ENCODE assay signal across 1 cellular context in the genomic region with DNA sequence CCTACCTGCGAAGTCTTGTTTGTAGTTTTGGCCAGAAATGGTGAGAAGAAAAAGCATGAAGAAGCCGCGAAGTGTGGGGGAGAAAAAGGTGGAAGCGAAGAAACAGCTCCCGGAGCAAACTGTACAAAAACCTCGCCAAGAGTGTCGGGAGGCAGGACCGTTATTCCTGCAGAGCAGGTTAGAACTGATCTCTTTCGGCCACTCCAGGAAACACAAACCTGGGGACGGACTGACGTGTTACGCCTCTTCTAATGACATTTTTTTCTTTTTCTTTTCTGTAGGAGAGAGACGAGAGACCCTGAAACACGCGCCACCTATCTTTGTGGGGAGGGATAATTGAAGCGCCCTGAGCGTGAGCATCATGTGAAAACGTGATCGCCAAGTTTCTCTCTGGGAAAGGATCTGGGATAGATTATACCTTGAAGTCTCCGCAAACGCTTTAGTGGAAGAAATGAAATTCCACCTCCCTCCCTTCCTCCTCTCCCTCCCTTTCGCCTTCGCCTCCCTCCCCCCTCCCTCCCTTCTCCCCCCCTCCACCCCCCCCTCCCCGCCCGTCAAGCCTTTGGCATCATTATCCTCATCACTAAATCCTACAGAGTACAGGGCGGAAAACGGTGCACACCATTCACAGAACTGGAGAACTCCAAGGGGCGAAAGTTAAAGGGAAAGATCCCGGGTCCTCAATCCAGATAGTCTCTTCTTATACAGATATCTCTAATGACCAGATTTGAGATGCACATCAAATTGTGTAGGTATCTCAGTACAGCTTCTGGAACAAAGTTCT.
TF ChIP-seq lines count a peak whose summit lies in the region.

A gene (minus strand): TSS at position 186 of the 784 bp plus-strand sequence. CDS start 2,769 bp downstream, outside the sequence.

TF ChIP-seq in K562, 482 proteins besides CTCF, POLR2A, EP300 and RAD21 (continued from another document and continues in another):
- TF ChIP-seq TAF9B (IDR thresholded peaks at IDR 0.05; ENCODE audit: partially characterized antibody) (peak; percentile 95), TBL1XR1 (IDR thresholded peaks at IDR 0.05; ENCODE audit: low read length in 2 of 2) (peak in 1 of 2 experiments; percentile 81; a peak in 2 of 4 replicates), ZNF311 (CRISPR knock-in tag; IDR thresholded peaks at IDR 0.05) (no peak), ESRRB (CRISPR knock-in tag; IDR thresholded peaks at IDR 0.05; ENCODE audit: borderline replicate concordance) (no peak), NFIC (IDR thresholded peaks at IDR 0.05) (peak; percentile 54), NFATC3 (IDR thresholded peaks at IDR 0.05) (peak; percentile 66), MXI1 (IDR thresholded peaks at IDR 0.05; ENCODE audit: low read depth, low read length) (0 out of 2 replicates have a peak, but pooled peaks have one; percentile 15), ELF1 (tag; IDR thresholded peaks at IDR 0.05) (peak; percentile 46), SMARCA5 (IDR thresholded peaks at IDR 0.05) (no peak; the same call in 1 of the 2 replicates), HNRNPL (IDR thresholded peaks at IDR 0.05; ENCODE audit: low read depth, low read length) (0 out of 2 replicates have a peak, but pooled peaks have one; percentile 31), ZC3H8 (IDR thresholded peaks at IDR 0.05) (no peak), GTF2E2 (tag; IDR thresholded peaks at IDR 0.05) (peak; percentile 39; the same call in 1 of the 2 replicates), ZKSCAN8 (CRISPR knock-in tag; IDR thresholded peaks at IDR 0.05) (no peak), CTBP1 (IDR thresholded peaks at IDR 0.05; ENCODE audit: borderline replicate concordance) (peak; percentile 89), GATA2 (CRISPR knock-in tag; IDR thresholded peaks at IDR 0.05) (no peak), DACH1 (IDR thresholded peaks at IDR 0.05; ENCODE audit: partially characterized antibody) (peak; percentile 37), SRF (CRISPR knock-in tag; IDR thresholded peaks at IDR 0.05) (peak in 1 of 2 experiments; percentile 57; a peak in 1 of 4 replicates), YY1 (IDR thresholded peaks at IDR 0.05; ENCODE audit: borderline replicate concordance in 1 of 3, control insufficient read depth in 1 of 3, extremely low read depth in 1 of 3, insufficient read depth in 3 of 3, insufficient read length in 1 of 3, insufficient replicate concordance in 2 of 3, low read depth in 1 of 3, low read length in 2 of 3) (peak in 2 of 3 experiments; percentile 26 to 81), ZFP30 (CRISPR knock-in tag; IDR thresholded peaks at IDR 0.05; ENCODE audit: borderline replicate concordance) (no peak), LCOR (CRISPR knock-in tag; IDR thresholded peaks at IDR 0.05) (0 out of 2 replicates have a peak, but pooled peaks have one; percentile 75), POLR2H (tag; IDR thresholded peaks at IDR 0.05; ENCODE audit: low read depth) (peak; percentile 96), BRF1 (IDR thresholded peaks at IDR 0.05; ENCODE audit: borderline replicate concordance, extremely low read depth, insufficient read length) (no peak), SIRT6 (IDR thresholded peaks at IDR 0.05; ENCODE audit: low read depth, low read length) (no peak), ZFX (CRISPR knock-in tag; IDR thresholded peaks at IDR 0.05) (no peak; the same call in 1 of the 2 replicates), CHD2 (IDR thresholded peaks at IDR 0.05; ENCODE audit: low read depth, low read length) (0 out of 2 replicates have a peak, but pooled peaks have one; percentile 20), SETDB1 (IDR thresholded peaks at IDR 0.05; ENCODE audit: low read length) (no peak), ETV5 (CRISPR knock-in tag; IDR thresholded peaks at IDR 0.05; ENCODE audit: low read depth) (peak; percentile 55; the same call in 1 of the 2 replicates), ETV1 (tag; conservative IDR thresholded peaks at IDR 0.05; ENCODE audit: low read depth) (peak; percentile 37; the same call in 1 of the 2 replicates), ZKSCAN3 (CRISPR knock-in tag; IDR thresholded peaks at IDR 0.05) (no peak), NEUROD1 (IDR thresholded peaks at IDR 0.05; ENCODE audit: borderline replicate concordance, low read depth, low read length, partially characterized antibody) (no peak), CBX5 (IDR thresholded peaks at IDR 0.05; ENCODE audit: borderline replicate concordance, low read depth) (peak; percentile 67; the same call in 1 of the 2 replicates), GATAD2A (IDR thresholded peaks at IDR 0.05) (peak; percentile 62; the same call in 1 of the 2 replicates), SNIP1 (IDR thresholded peaks at IDR 0.05; ENCODE audit: low read depth) (0 out of 2 replicates have a peak, but pooled peaks have one; percentile 19), NCOA2 (IDR thresholded peaks at IDR 0.05; ENCODE audit: partially characterized antibody in 2 of 2) (peak in 1 of 2 experiments; percentile 68), CBX3 (IDR thresholded peaks at IDR 0.05; ENCODE audit: borderline replicate concordance in 1 of 2, low read length in 2 of 2) (peak in 1 of 2 experiments; percentile 63; a peak in 1 of 3 replicates), PHB2 (IDR thresholded peaks at IDR 0.05; ENCODE audit: low read depth) (peak; percentile 35; the same call in 1 of the 2 replicates), EWSR1 (IDR thresholded peaks at IDR 0.05; ENCODE audit: borderline replicate concordance, low read depth, partially characterized antibody) (no peak), ZNF436 (CRISPR knock-in tag; IDR thresholded peaks at IDR 0.05) (no peak), TCF3 (CRISPR knock-in tag; IDR thresholded peaks at IDR 0.05) (peak; percentile 44; the same call in 1 of the 2 replicates), HDAC3 (IDR thresholded peaks at IDR 0.05; ENCODE audit: borderline replicate concordance, partially characterized antibody) (peak; percentile 45), SMARCA4 (IDR thresholded peaks at IDR 0.05) (peak; percentile 63; the same call in 1 of the 2 replicates), TFAM (CRISPR knock-in tag; conservative IDR thresholded peaks at IDR 0.05) (no peak), XRCC5 (IDR thresholded peaks at IDR 0.05; ENCODE audit: low read depth, low read length) (peak; percentile 84; the same call in 1 of the 2 replicates)
- TF ChIP-seq, protein P1, sequence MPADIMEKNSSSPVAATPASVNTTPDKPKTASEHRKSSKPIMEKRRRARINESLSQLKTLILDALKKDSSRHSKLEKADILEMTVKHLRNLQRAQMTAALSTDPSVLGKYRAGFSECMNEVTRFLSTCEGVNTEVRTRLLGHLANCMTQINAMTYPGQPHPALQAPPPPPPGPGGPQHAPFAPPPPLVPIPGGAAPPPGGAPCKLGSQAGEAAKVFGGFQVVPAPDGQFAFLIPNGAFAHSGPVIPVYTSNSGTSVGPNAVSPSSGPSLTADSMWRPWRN (IDR thresholded peaks at IDR 0.05; ENCODE audit: low read depth): peak; percentile 28; the same call in 1 of the 2 replicates
- TF ChIP-seq, protein P2, sequence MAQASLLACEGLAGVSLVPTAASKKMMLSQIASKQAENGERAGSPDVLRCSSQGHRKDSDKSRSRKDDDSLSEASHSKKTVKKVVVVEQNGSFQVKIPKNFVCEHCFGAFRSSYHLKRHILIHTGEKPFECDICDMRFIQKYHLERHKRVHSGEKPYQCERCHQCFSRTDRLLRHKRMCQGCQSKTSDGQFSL (CRISPR knock-in tag; IDR thresholded peaks at IDR 0.05): peak; percentile 61
- TF ChIP-seq, protein P2 (tag; IDR thresholded peaks at IDR 0.05): peak in 1 of 2 experiments; percentile 86; a peak in 2 of 4 replicates
- TF ChIP-seq, protein P3, sequence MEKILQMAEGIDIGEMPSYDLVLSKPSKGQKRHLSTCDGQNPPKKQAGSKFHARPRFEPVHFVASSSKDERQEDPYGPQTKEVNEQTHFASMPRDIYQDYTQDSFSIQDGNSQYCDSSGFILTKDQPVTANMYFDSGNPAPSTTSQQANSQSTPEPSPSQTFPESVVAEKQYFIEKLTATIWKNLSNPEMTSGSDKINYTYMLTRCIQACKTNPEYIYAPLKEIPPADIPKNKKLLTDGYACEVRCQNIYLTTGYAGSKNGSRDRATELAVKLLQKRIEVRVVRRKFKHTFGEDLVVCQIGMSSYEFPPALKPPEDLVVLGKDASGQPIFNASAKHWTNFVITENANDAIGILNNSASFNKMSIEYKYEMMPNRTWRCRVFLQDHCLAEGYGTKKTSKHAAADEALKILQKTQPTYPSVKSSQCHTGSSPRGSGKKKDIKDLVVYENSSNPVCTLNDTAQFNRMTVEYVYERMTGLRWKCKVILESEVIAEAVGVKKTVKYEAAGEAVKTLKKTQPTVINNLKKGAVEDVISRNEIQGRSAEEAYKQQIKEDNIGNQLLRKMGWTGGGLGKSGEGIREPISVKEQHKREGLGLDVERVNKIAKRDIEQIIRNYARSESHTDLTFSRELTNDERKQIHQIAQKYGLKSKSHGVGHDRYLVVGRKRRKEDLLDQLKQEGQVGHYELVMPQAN (IDR thresholded peaks at IDR 0.05; ENCODE audit: borderline replicate concordance): peak; percentile 70; the same call in 1 of the 2 replicates
- TF ChIP-seq, protein P4, sequence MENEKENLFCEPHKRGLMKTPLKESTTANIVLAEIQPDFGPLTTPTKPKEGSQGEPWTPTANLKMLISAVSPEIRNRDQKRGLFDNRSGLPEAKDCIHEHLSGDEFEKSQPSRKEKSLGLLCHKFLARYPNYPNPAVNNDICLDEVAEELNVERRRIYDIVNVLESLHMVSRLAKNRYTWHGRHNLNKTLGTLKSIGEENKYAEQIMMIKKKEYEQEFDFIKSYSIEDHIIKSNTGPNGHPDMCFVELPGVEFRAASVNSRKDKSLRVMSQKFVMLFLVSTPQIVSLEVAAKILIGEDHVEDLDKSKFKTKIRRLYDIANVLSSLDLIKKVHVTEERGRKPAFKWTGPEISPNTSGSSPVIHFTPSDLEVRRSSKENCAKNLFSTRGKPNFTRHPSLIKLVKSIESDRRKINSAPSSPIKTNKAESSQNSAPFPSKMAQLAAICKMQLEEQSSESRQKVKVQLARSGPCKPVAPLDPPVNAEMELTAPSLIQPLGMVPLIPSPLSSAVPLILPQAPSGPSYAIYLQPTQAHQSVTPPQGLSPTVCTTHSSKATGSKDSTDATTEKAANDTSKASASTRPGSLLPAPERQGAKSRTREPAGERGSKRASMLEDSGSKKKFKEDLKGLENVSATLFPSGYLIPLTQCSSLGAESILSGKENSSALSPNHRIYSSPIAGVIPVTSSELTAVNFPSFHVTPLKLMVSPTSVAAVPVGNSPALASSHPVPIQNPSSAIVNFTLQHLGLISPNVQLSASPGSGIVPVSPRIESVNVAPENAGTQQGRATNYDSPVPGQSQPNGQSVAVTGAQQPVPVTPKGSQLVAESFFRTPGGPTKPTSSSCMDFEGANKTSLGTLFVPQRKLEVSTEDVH (IDR thresholded peaks at IDR 0.05; ENCODE audit: low read depth, partially characterized antibody): peak; percentile 35
- TF ChIP-seq, protein P5, sequence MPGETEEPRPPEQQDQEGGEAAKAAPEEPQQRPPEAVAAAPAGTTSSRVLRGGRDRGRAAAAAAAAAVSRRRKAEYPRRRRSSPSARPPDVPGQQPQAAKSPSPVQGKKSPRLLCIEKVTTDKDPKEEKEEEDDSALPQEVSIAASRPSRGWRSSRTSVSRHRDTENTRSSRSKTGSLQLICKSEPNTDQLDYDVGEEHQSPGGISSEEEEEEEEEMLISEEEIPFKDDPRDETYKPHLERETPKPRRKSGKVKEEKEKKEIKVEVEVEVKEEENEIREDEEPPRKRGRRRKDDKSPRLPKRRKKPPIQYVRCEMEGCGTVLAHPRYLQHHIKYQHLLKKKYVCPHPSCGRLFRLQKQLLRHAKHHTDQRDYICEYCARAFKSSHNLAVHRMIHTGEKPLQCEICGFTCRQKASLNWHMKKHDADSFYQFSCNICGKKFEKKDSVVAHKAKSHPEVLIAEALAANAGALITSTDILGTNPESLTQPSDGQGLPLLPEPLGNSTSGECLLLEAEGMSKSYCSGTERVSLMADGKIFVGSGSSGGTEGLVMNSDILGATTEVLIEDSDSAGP (CRISPR knock-in tag; IDR thresholded peaks at IDR 0.05): no peak
- TF ChIP-seq, protein P6, sequence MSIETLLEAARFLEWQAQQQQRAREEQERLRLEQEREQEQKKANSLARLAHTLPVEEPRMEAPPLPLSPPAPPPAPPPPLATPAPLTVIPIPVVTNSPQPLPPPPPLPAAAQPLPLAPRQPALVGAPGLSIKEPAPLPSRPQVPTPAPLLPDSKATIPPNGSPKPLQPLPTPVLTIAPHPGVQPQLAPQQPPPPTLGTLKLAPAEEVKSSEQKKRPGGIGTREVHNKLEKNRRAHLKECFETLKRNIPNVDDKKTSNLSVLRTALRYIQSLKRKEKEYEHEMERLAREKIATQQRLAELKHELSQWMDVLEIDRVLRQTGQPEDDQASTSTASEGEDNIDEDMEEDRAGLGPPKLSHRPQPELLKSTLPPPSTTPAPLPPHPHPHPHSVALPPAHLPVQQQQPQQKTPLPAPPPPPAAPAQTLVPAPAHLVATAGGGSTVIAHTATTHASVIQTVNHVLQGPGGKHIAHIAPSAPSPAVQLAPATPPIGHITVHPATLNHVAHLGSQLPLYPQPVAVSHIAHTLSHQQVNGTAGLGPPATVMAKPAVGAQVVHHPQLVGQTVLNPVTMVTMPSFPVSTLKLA (conservative IDR thresholded peaks at IDR 0.05): peak; percentile 58 to 74; a peak in 3 of 4 replicates
- TF ChIP-seq, protein P7, sequence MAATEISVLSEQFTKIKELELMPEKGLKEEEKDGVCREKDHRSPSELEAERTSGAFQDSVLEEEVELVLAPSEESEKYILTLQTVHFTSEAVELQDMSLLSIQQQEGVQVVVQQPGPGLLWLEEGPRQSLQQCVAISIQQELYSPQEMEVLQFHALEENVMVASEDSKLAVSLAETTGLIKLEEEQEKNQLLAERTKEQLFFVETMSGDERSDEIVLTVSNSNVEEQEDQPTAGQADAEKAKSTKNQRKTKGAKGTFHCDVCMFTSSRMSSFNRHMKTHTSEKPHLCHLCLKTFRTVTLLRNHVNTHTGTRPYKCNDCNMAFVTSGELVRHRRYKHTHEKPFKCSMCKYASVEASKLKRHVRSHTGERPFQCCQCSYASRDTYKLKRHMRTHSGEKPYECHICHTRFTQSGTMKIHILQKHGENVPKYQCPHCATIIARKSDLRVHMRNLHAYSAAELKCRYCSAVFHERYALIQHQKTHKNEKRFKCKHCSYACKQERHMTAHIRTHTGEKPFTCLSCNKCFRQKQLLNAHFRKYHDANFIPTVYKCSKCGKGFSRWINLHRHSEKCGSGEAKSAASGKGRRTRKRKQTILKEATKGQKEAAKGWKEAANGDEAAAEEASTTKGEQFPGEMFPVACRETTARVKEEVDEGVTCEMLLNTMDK (IDR thresholded peaks at IDR 0.05; ENCODE audit: borderline replicate concordance, insufficient read depth, low read depth, low read length, poor library complexity, severe bottlenecking): peak; percentile 24
- TF ChIP-seq, protein P8, sequence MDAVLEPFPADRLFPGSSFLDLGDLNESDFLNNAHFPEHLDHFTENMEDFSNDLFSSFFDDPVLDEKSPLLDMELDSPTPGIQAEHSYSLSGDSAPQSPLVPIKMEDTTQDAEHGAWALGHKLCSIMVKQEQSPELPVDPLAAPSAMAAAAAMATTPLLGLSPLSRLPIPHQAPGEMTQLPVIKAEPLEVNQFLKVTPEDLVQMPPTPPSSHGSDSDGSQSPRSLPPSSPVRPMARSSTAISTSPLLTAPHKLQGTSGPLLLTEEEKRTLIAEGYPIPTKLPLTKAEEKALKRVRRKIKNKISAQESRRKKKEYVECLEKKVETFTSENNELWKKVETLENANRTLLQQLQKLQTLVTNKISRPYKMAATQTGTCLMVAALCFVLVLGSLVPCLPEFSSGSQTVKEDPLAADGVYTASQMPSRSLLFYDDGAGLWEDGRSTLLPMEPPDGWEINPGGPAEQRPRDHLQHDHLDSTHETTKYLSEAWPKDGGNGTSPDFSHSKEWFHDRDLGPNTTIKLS (IDR thresholded peaks at IDR 0.05; ENCODE audit: borderline replicate concordance, low read depth): peak; percentile 59; the same call in 1 of the 2 replicates
